In genomic region chr12:105172037-105172436, GRCh38 we compare ENCODE assay signal across 17 cellular contexts.
A peak's percentile ranks its signal among the peaks of the same experiment; 100 is the strongest.
DNase-seq lines count a peak whose midpoint lies in the region; ATAC-seq and TF ChIP-seq lines count a peak whose summit lies in the region.
"Had no signal": no experiment of that assay in that cellular context is flagged by ENCODE, and none has a peak within 500 bp of the region (broad histone marks: within the 10 kb centered on the region; RNA-seq: fewer than 3 reads in every experiment).

No MANE protein-coding gene starts in this region.

- H3K23ac ChIP-seq in trophoblast cell (ENCODE audit: low read length): no peak overlapping the region

- no peak overlapping the region for H4K8ac ChIP-seq in trophoblast cell (ENCODE audit: low read depth, low read length)

- no peak overlapping the region for H2AFZ ChIP-seq in trophoblast cell (ENCODE audit: insufficient read depth, low read length, poor library complexity)

- no peaks in the 10 kb centered on the region for H3K27me3 ChIP-seq in trophoblast cell (ENCODE audit: insufficient read depth, low read length)
- H3K27me3 ChIP-seq: BLaER1 had no signal

- H3K4me3 ChIP-seq in trophoblast cell (ENCODE audit: low read depth, low read length): no peak overlapping the region
- H3K4me3 ChIP-seq: BLaER1, GM12878 had no signal

- no peak overlapping the region for H3K4me2 ChIP-seq in trophoblast cell (ENCODE audit: low read length)
- H3K4me2 ChIP-seq: BLaER1 had no signal

- H3K14ac ChIP-seq in trophoblast cell (ENCODE audit: low read length): no peak overlapping the region

- no peak for DNase-seq in activated CD8-positive, alpha-beta T cell treated with anti-CD3 and anti-CD28 coated beads for 36 hours
- no peak for DNase-seq in activated CD8-positive, alpha-beta T cell treated with anti-CD3 and anti-CD28 coated beads, Interleukin-2, amount 10 ng/mL, durations not matched to agents 7 days and 5 days
- DNase-seq in NCI-H526 treated with DMSO at 0.1 percent for 48 hours (lab: John Stamatoyannopoulos, UW) (peak; percentile 4), trophoblast cell (peak; percentile 20 to 40), kidney glomerular epithelial cell (lab: John Stamatoyannopoulos, UW) (no peak), NCI-H2081 (lab: John Stamatoyannopoulos, UW) (no peak)
- DNase-seq: Caco-2, Karpas-422, NCI-H1417, NCI-H1930, NCI-H2171 treated with DMSO at 0.1 percent for 48 hours, SHP77 treated with DMSO at 0.1 percent for 48 hours had no signal

- H3K27me3 Mint-ChIP-seq in activated CD8-positive, alpha-beta T cell treated with anti-CD3 and anti-CD28 coated beads for 36 hours: no peaks in the 10 kb centered on the region
- no peaks in the 10 kb centered on the region for H3K27me3 Mint-ChIP-seq in activated CD8-positive, alpha-beta T cell treated with anti-CD3 and anti-CD28 coated beads, Interleukin-2, amount 10 ng/mL, durations not matched to agents 7 days and 5 days (ENCODE audit: low read depth)
- H3K27me3 Mint-ChIP-seq in dendritic cell treated with granulocyte-macrophage colony-stimulating factor and Interleukin-4, amounts not matched to agents 40 ng/mL and 50 ng/mL, for 4 days: no peaks in the 10 kb centered on the region

- no peak overlapping the region for H2BK120ac ChIP-seq in trophoblast cell (ENCODE audit: insufficient read depth, low read length, poor library complexity)

- CTCF ChIA-PET in activated CD8-positive, alpha-beta T cell treated with anti-CD3 and anti-CD28 coated beads for 36 hours (lab: Charles Lee): no interaction called here
- CTCF ChIA-PET in activated CD8-positive, alpha-beta T cell treated with anti-CD3 and anti-CD28 coated beads, Interleukin-2, amount 10 ng/mL, durations not matched to agents 7 days and 5 days (lab: Charles Lee): no interaction called here

- no peak overlapping the region for H3K9ac ChIP-seq in trophoblast cell (ENCODE audit: low read length)
- H3K9ac ChIP-seq: BLaER1 had no signal

- no peak overlapping the region for H2BK5ac ChIP-seq in trophoblast cell (ENCODE audit: low read depth, low read length, poor library complexity)

- no peak overlapping the region for H3K18ac ChIP-seq in trophoblast cell (ENCODE audit: low read length)

- H3K36me3 Mint-ChIP-seq in activated CD8-positive, alpha-beta T cell treated with anti-CD3 and anti-CD28 coated beads for 36 hours (ENCODE audit: low read depth): peaks cover 17% of the 10 kb centered on the region
- H3K36me3 Mint-ChIP-seq in activated CD8-positive, alpha-beta T cell treated with anti-CD3 and anti-CD28 coated beads, Interleukin-2, amount 10 ng/mL, durations not matched to agents 7 days and 5 days (ENCODE audit: low read depth): peaks cover 38% of the 10 kb centered on the region
- peaks cover 73% of the 10 kb centered on the region for H3K36me3 Mint-ChIP-seq in dendritic cell treated with granulocyte-macrophage colony-stimulating factor and Interleukin-4, amounts not matched to agents 40 ng/mL and 50 ng/mL, for 4 days (ENCODE audit: low read depth)

- H2BK12ac ChIP-seq in trophoblast cell (ENCODE audit: low read length): no peak overlapping the region

- H3K79me1 ChIP-seq in trophoblast cell (ENCODE audit: low read length): no peaks in the 10 kb centered on the region

- no peak overlapping the region for H2AK5ac ChIP-seq in trophoblast cell (ENCODE audit: low read length)

- POLR2A ChIA-PET in activated CD8-positive, alpha-beta T cell treated with anti-CD3 and anti-CD28 coated beads for 36 hours (lab: Charles Lee): interaction anchor here (1.3 kb wide), 1 partner anchor 13 kb away, joined by 3 read pairs; no protein-coding TSS in a partner anchor
- POLR2A ChIA-PET in activated CD8-positive, alpha-beta T cell treated with anti-CD3 and anti-CD28 coated beads, Interleukin-2, amount 10 ng/mL, durations not matched to agents 7 days and 5 days (lab: Charles Lee): interaction anchor here (0.7 kb wide), 1 partner anchor 36 kb away, joined by 3 read pairs; no protein-coding TSS in a partner anchor

- no peak overlapping the region for H4K12ac ChIP-seq in trophoblast cell (ENCODE audit: low read depth, low read length)

- H4K91ac ChIP-seq in trophoblast cell (ENCODE audit: low read depth, low read length): no peak overlapping the region

- H3K9me3 Mint-ChIP-seq in activated CD8-positive, alpha-beta T cell treated with anti-CD3 and anti-CD28 coated beads for 36 hours: no peaks in the 10 kb centered on the region
- no peaks in the 10 kb centered on the region for H3K9me3 Mint-ChIP-seq in activated CD8-positive, alpha-beta T cell treated with anti-CD3 and anti-CD28 coated beads, Interleukin-2, amount 10 ng/mL, durations not matched to agents 7 days and 5 days (ENCODE audit: insufficient read depth)
- no peaks in the 10 kb centered on the region for H3K9me3 Mint-ChIP-seq in dendritic cell treated with granulocyte-macrophage colony-stimulating factor and Interleukin-4, amounts not matched to agents 40 ng/mL and 50 ng/mL, for 4 days

- ATAC-seq in activated CD8-positive, alpha-beta T cell treated with anti-CD3 and anti-CD28 coated beads for 36 hours: no peak
- ATAC-seq in activated CD8-positive, alpha-beta T cell treated with anti-CD3 and anti-CD28 coated beads, Interleukin-2, amount 10 ng/mL, durations not matched to agents 7 days and 5 days: no peak
- no peak for ATAC-seq in HG03442 (IDR thresholded peaks at IDR 0.05; ENCODE audit: unreplicated experiment)
- ATAC-seq: GM12878 had no signal

- intact Hi-C loops in activated CD8-positive, alpha-beta T cell treated with anti-CD3 and anti-CD28 coated beads for 36 hours (cut with micrococcal nuclease): no loop called here
- intact Hi-C loops in dendritic cell treated with granulocyte-macrophage colony-stimulating factor and Interleukin-4, amounts not matched to agents 40 ng/mL and 50 ng/mL, for 4 days (cut with micrococcal nuclease): no loop called here

- H3K4ac ChIP-seq in trophoblast cell (ENCODE audit: low read depth, low read length): no peak overlapping the region

- no CpG with 5 or more reads among the region's 5 CpGs for WGBS in trophoblast cell (ENCODE audit: extremely low coverage, insufficient coverage, insufficient read length)

- no peak overlapping the region for H3K27ac ChIP-seq in trophoblast cell (ENCODE audit: low read depth, low read length)
- H3K27ac ChIP-seq: 22Rv1, BLaER1 had no signal

- peak overlapping the region; percentile 64 for H3K27ac Mint-ChIP-seq in activated CD8-positive, alpha-beta T cell treated with anti-CD3 and anti-CD28 coated beads for 36 hours
- no peak overlapping the region for H3K27ac Mint-ChIP-seq in activated CD8-positive, alpha-beta T cell treated with anti-CD3 and anti-CD28 coated beads, Interleukin-2, amount 10 ng/mL, durations not matched to agents 7 days and 5 days
- H3K27ac Mint-ChIP-seq in dendritic cell treated with granulocyte-macrophage colony-stimulating factor and Interleukin-4, amounts not matched to agents 40 ng/mL and 50 ng/mL, for 4 days: peak overlapping the region; percentile 14

- no peaks in the 10 kb centered on the region for H3K4me1 Mint-ChIP-seq in activated CD8-positive, alpha-beta T cell treated with anti-CD3 and anti-CD28 coated beads for 36 hours (ENCODE audit: low read depth)
- peaks cover 4% of the 10 kb centered on the region for H3K4me1 Mint-ChIP-seq in activated CD8-positive, alpha-beta T cell treated with anti-CD3 and anti-CD28 coated beads, Interleukin-2, amount 10 ng/mL, durations not matched to agents 7 days and 5 days (ENCODE audit: low read depth)
- peaks cover 7% of the 10 kb centered on the region for H3K4me1 Mint-ChIP-seq in dendritic cell treated with granulocyte-macrophage colony-stimulating factor and Interleukin-4, amounts not matched to agents 40 ng/mL and 50 ng/mL, for 4 days (ENCODE audit: low read depth)

- no peak for TF ChIP-seq CTCF in activated CD8-positive, alpha-beta T cell treated with anti-CD3 and anti-CD28 coated beads for 36 hours (IDR thresholded peaks at IDR 0.05)

- H3K4me1 ChIP-seq in trophoblast cell (ENCODE audit: control insufficient read depth in 1 of 2, insufficient read depth in 2 of 2, low read length in 2 of 2): no peaks in the 10 kb centered on the region
- H3K4me1 ChIP-seq: BLaER1, Caco-2 had no signal

- no peaks in the 10 kb centered on the region for H3K9me3 ChIP-seq in trophoblast cell (ENCODE audit: insufficient read depth, low read depth, low read length)
- H3K9me3 ChIP-seq: BLaER1, Caco-2 had no signal

- peaks cover 1 to 3% of the 10 kb centered on the region in 2 experiments for H3K36me3 ChIP-seq in trophoblast cell (ENCODE audit: control insufficient read depth in 1 of 2, insufficient read depth in 2 of 2, low read length in 2 of 2)

- H3K4me3 Mint-ChIP-seq in activated CD8-positive, alpha-beta T cell treated with anti-CD3 and anti-CD28 coated beads for 36 hours: no peak overlapping the region
- no peak overlapping the region for H3K4me3 Mint-ChIP-seq in activated CD8-positive, alpha-beta T cell treated with anti-CD3 and anti-CD28 coated beads, Interleukin-2, amount 10 ng/mL, durations not matched to agents 7 days and 5 days
- H3K4me3 Mint-ChIP-seq in dendritic cell treated with granulocyte-macrophage colony-stimulating factor and Interleukin-4, amounts not matched to agents 40 ng/mL and 50 ng/mL, for 4 days: no peak overlapping the region

- H3K79me2 ChIP-seq in trophoblast cell (ENCODE audit: control insufficient read depth, insufficient read depth, low read length, poor library complexity): no peaks in the 10 kb centered on the region

Comparison
In these comparisons a context has a peak if more than half of its experiments do, and no peak if none do; other contexts are left out.
1. DNase-seq: peak in NCI-H526 treated with DMSO at 0.1 percent for 48 hours (single experiment) and trophoblast cell (2 of 2); none in activated CD8-positive, alpha-beta T cell treated with anti-CD3 and anti-CD28 coated beads for 36 hours (single experiment), activated CD8-positive, alpha-beta T cell treated with anti-CD3 and anti-CD28 coated beads, Interleukin-2, amount 10 ng/mL, durations not matched to agents 7 days and 5 days (single experiment), kidney glomerular epithelial cell (single experiment) and NCI-H2081 (0 of 2).